Comparison of ENCODE assay signal across 1 cellular context in the genomic region with DNA sequence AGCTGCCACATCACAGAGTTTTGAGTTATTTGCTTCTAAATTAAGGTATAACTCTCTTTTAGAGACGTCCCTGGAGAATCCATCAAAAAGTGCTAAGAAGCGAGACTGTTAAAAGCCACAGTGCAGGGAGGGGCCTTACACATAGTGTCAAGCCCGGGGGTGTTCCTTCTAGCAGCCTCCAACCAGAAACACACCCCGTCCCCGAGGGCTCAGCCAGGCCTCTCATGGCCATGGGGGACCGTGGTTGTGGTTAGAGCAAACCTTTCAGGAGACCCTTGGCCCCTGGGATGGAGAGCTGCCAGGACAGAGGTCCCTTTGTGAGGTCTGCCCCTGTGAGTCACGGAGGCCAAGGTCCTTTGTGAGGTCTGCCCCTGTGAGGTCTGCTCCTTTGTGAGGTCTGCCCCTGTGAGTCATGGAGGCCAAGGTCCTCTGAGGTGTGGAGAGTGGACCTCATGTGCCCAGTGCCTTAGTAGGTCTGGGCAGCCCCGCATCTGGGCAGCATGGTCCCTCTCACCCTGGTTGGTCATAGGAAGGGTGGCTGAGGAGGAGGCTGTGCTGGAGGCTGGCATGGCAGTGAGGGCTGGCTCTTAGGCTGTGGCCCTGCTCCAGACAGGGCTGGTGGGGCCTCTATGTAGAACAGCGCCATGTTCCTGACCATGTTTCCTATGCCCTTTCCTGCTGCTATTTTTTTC.
A peak's percentile ranks its signal among the peaks of the same experiment; 100 is the strongest.
TF ChIP-seq lines count a peak whose summit lies in the region.

No MANE protein-coding gene starts in this region.

TF ChIP-seq in HepG2, 621 proteins besides CTCF, POLR2A, EP300 and RAD21 (continued from another document and continues in another):
- TF ChIP-seq, protein P1, sequence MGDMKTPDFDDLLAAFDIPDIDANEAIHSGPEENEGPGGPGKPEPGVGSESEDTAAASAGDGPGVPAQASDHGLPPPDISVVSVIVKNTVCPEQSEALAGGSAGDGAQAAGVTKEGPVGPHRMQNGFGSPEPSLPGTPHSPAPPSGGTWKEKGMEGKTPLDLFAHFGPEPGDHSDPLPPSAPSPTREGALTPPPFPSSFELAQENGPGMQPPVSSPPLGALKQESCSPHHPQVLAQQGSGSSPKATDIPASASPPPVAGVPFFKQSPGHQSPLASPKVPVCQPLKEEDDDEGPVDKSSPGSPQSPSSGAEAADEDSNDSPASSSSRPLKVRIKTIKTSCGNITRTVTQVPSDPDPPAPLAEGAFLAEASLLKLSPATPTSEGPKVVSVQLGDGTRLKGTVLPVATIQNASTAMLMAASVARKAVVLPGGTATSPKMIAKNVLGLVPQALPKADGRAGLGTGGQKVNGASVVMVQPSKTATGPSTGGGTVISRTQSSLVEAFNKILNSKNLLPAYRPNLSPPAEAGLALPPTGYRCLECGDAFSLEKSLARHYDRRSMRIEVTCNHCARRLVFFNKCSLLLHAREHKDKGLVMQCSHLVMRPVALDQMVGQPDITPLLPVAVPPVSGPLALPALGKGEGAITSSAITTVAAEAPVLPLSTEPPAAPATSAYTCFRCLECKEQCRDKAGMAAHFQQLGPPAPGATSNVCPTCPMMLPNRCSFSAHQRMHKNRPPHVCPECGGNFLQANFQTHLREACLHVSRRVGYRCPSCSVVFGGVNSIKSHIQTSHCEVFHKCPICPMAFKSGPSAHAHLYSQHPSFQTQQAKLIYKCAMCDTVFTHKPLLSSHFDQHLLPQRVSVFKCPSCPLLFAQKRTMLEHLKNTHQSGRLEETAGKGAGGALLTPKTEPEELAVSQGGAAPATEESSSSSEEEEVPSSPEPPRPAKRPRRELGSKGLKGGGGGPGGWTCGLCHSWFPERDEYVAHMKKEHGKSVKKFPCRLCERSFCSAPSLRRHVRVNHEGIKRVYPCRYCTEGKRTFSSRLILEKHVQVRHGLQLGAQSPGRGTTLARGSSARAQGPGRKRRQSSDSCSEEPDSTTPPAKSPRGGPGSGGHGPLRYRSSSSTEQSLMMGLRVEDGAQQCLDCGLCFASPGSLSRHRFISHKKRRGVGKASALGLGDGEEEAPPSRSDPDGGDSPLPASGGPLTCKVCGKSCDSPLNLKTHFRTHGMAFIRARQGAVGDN (CRISPR knock-in tag; IDR thresholded peaks at IDR 0.05) = peak; percentile 99
- TF ChIP-seq RCOR2 (CRISPR knock-in tag; IDR thresholded peaks at IDR 0.05) (peak; percentile 72), SMARCE1 (IDR thresholded peaks at IDR 0.05; ENCODE audit: borderline replicate concordance) (peak; percentile 85), ZNF138 (CRISPR knock-in tag; IDR thresholded peaks at IDR 0.05; ENCODE audit: low read depth) (no peak), TBX3 (IDR thresholded peaks at IDR 0.05; ENCODE audit: borderline replicate concordance) (peak; percentile 96), JUND (CRISPR knock-in tag; IDR thresholded peaks at IDR 0.05) (peak; percentile 100), ATF1 (CRISPR knock-in tag; IDR thresholded peaks at IDR 0.05) (no peak; the same call in 1 of the 2 replicates), ISX (CRISPR knock-in tag; conservative IDR thresholded peaks at IDR 0.05) (no peak), PCBP1 (IDR thresholded peaks at IDR 0.05; ENCODE audit: borderline replicate concordance, low read depth, low read length) (no peak), ZNF354B (CRISPR knock-in tag; IDR thresholded peaks at IDR 0.05) (no peak), ZNF607 (CRISPR knock-in tag; IDR thresholded peaks at IDR 0.05; ENCODE audit: borderline replicate concordance) (no peak; the same call in 1 of the 2 replicates), ZMAT3 (CRISPR knock-in tag; conservative IDR thresholded peaks at IDR 0.05) (peak; percentile 59; the same call in 1 of the 2 replicates), ZNF775 (CRISPR knock-in tag; IDR thresholded peaks at IDR 0.05; ENCODE audit: borderline replicate concordance) (no peak), NFYB (CRISPR knock-in tag; IDR thresholded peaks at IDR 0.05) (no peak; the same call in 1 of the 2 replicates)
- TF ChIP-seq, protein P2, sequence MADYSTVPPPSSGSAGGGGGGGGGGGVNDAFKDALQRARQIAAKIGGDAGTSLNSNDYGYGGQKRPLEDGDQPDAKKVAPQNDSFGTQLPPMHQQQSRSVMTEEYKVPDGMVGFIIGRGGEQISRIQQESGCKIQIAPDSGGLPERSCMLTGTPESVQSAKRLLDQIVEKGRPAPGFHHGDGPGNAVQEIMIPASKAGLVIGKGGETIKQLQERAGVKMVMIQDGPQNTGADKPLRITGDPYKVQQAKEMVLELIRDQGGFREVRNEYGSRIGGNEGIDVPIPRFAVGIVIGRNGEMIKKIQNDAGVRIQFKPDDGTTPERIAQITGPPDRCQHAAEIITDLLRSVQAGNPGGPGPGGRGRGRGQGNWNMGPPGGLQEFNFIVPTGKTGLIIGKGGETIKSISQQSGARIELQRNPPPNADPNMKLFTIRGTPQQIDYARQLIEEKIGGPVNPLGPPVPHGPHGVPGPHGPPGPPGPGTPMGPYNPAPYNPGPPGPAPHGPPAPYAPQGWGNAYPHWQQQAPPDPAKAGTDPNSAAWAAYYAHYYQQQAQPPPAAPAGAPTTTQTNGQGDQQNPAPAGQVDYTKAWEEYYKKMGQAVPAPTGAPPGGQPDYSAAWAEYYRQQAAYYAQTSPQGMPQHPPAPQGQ (CRISPR knock-in tag; IDR thresholded peaks at IDR 0.05; ENCODE audit: borderline replicate concordance) = no peak
- TF ChIP-seq, protein P3, sequence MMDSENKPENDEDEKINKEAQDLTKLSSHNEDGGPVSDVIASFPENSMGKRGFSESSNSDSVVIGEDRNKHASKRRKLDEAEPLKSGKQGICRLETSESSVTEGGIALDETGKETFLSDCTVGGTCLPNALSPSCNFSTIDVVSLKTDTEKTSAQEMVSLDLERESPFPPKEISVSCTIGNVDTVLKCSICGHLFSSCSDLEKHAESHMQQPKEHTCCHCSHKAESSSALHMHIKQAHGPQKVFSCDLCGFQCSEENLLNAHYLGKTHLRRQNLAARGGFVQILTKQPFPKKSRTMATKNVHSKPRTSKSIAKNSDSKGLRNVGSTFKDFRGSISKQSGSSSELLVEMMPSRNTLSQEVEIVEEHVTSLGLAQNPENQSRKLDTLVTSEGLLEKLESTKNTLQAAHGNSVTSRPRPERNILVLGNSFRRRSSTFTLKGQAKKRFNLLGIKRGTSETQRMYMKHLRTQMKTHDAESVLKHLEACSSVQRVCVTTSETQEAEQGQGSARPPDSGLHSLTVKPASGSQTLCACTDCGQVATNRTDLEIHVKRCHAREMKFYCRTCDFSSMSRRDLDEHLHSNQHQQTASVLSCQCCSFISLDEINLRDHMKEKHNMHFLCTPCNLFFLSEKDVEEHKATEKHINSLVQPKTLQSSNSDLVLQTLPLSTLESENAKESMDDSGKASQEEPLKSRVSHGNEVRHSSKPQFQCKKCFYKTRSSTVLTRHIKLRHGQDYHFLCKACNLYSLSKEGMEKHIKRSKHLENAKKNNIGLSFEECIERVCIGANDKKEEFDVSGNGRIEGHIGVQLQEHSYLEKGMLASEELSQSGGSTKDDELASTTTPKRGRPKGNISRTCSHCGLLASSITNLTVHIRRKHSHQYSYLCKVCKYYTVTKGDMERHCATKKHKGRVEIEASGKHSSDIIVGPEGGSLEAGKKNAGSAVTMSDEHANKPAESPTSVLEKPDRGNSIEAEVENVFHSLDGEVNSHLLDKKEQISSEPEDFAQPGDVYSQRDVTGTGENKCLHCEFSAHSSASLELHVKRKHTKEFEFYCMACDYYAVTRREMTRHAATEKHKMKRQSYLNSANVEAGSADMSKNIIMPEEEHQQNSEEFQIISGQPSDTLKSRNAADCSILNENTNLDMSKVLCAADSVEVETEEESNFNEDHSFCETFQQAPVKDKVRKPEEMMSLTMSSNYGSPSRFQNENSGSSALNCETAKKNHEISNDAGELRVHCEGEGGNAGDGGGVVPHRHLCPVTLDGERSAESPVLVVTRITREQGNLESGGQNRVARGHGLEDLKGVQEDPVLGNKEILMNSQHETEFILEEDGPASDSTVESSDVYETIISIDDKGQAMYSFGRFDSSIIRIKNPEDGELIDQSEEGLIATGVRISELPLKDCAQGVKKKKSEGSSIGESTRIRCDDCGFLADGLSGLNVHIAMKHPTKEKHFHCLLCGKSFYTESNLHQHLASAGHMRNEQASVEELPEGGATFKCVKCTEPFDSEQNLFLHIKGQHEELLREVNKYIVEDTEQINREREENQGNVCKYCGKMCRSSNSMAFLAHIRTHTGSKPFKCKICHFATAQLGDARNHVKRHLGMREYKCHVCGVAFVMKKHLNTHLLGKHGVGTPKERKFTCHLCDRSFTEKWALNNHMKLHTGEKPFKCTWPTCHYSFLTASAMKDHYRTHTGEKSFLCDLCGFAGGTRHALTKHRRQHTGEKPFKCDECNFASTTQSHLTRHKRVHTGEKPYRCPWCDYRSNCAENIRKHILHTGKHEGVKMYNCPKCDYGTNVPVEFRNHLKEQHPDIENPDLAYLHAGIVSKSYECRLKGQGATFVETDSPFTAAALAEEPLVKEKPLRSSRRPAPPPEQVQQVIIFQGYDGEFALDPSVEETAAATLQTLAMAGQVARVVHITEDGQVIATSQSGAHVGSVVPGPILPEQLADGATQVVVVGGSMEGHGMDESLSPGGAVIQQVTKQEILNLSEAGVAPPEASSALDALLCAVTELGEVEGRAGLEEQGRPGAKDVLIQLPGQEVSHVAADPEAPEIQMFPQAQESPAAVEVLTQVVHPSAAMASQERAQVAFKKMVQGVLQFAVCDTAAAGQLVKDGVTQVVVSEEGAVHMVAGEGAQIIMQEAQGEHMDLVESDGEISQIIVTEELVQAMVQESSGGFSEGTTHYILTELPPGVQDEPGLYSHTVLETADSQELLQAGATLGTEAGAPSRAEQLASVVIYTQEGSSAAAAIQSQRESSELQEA (CRISPR knock-in tag; IDR thresholded peaks at IDR 0.05; ENCODE audit: not compliant biosample characterization) = peak; percentile 53
- TF ChIP-seq, protein P4, sequence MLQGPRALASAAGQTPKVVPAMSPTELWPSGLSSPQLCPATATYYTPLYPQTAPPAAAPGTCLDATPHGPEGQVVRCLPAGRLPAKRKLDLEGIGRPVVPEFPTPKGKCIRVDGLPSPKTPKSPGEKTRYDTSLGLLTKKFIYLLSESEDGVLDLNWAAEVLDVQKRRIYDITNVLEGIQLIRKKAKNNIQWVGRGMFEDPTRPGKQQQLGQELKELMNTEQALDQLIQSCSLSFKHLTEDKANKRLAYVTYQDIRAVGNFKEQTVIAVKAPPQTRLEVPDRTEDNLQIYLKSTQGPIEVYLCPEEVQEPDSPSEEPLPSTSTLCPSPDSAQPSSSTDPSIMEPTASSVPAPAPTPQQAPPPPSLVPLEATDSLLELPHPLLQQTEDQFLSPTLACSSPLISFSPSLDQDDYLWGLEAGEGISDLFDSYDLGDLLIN (CRISPR knock-in tag; IDR thresholded peaks at IDR 0.05; ENCODE audit: borderline replicate concordance) = no peak
- TF ChIP-seq, protein P5, sequence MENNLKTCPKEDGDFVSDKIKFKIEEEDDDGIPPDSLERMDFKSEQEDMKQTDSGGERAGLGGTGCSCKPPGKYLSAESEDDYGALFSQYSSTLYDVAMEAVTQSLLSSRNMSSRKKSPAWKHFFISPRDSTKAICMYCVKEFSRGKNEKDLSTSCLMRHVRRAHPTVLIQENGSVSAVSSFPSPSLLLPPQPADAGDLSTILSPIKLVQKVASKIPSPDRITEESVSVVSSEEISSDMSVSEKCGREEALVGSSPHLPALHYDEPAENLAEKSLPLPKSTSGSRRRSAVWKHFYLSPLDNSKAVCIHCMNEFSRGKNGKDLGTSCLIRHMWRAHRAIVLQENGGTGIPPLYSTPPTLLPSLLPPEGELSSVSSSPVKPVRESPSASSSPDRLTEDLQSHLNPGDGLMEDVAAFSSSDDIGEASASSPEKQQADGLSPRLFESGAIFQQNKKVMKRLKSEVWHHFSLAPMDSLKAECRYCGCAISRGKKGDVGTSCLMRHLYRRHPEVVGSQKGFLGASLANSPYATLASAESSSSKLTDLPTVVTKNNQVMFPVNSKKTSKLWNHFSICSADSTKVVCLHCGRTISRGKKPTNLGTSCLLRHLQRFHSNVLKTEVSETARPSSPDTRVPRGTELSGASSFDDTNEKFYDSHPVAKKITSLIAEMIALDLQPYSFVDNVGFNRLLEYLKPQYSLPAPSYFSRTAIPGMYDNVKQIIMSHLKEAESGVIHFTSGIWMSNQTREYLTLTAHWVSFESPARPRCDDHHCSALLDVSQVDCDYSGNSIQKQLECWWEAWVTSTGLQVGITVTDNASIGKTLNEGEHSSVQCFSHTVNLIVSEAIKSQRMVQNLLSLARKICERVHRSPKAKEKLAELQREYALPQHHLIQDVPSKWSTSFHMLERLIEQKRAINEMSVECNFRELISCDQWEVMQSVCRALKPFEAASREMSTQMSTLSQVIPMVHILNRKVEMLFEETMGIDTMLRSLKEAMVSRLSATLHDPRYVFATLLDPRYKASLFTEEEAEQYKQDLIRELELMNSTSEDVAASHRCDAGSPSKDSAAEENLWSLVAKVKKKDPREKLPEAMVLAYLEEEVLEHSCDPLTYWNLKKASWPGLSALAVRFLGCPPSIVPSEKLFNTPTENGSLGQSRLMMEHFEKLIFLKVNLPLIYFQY (CRISPR knock-in tag; IDR thresholded peaks at IDR 0.05; ENCODE audit: borderline replicate concordance) = no peak
- TF ChIP-seq, protein P6, sequence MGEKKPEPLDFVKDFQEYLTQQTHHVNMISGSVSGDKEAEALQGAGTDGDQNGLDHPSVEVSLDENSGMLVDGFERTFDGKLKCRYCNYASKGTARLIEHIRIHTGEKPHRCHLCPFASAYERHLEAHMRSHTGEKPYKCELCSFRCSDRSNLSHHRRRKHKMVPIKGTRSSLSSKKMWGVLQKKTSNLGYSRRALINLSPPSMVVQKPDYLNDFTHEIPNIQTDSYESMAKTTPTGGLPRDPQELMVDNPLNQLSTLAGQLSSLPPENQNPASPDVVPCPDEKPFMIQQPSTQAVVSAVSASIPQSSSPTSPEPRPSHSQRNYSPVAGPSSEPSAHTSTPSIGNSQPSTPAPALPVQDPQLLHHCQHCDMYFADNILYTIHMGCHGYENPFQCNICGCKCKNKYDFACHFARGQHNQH (CRISPR knock-in tag; IDR thresholded peaks at IDR 0.05) = peak; percentile 92
- TF ChIP-seq, protein P7, sequence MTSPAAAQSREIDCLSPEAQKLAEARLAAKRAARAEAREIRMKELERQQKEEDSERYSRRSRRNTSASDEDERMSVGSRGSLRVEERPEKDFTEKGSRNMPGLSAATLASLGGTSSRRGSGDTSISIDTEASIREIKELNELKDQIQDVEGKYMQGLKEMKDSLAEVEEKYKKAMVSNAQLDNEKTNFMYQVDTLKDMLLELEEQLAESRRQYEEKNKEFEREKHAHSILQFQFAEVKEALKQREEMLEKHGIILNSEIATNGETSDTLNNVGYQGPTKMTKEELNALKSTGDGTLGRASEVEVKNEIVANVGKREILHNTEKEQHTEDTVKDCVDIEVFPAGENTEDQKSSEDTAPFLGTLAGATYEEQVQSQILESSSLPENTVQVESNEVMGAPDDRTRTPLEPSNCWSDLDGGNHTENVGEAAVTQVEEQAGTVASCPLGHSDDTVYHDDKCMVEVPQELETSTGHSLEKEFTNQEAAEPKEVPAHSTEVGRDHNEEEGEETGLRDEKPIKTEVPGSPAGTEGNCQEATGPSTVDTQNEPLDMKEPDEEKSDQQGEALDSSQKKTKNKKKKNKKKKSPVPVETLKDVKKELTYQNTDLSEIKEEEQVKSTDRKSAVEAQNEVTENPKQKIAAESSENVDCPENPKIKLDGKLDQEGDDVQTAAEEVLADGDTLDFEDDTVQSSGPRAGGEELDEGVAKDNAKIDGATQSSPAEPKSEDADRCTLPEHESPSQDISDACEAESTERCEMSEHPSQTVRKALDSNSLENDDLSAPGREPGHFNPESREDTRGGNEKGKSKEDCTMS (CRISPR knock-in tag; conservative IDR thresholded peaks at IDR 0.05) = no peak
